Comparison of ENCODE assay signal across 27 cellular contexts in genomic region chr1:214005716-214006115, GRCh38. TPM values are rescaled to one million over a fixed set of nuclear protein-coding genes. Genes with fewer than 3 reads are reported as not detected.
"Had no signal": no experiment of that assay in that cellular context is flagged by ENCODE, and none has a peak within 500 bp of the region (broad histone marks: within the 10 kb centered on the region; RNA-seq: fewer than 3 reads in every experiment).

No MANE protein-coding gene starts in this region.

- H3K4me3 ChIP-seq: coronary artery, gastroesophageal sphincter, heart left ventricle, left lung, mucosa of descending colon, smooth muscle cell, suprapubic skin, tibial nerve had no signal

- H3K9me3 ChIP-seq: gastroesophageal sphincter, heart left ventricle, left lung, mucosa of descending colon, suprapubic skin, tibial nerve had no signal

- H3K4me3 Mint-ChIP-seq: activated B cell treated with CpG ODN at 0.5 μM for 24 hours; activated CD8-positive, alpha-beta memory T cell treated with anti-CD3 and anti-CD28 coated beads, Interleukin-2, amount 10 ng/mL, durations not matched to agents 7 days and 5 days; activated CD8-positive, alpha-beta T cell treated with anti-CD3 and anti-CD28 coated beads, Interleukin-2, amount 10 ng/mL, durations not matched to agents 7 days and 5 days; effector memory CD8-positive, alpha-beta T cell; immature natural killer cell; natural killer cell treated with Interleukin-12 subunit alpha and Interleukin-12 subunit beta and Interleukin-15 and Interleukin-18, amount 100 ng/mL, for 72 hours; stimulated activated memory B cell treated with anti-CD40 and anti-IgM and Interleukin-4, amounts not matched to agents 10 μg/mL and 1 μg/mL and 100 μg/mL, for 72 hours; stimulated activated naive CD8-positive, alpha-beta T cell treated with anti-CD3 and anti-CD28 coated beads, Interleukin-15, amount 100 ng/mL, for 72 hours; T-cell; T-helper 2 cell treated with Interferon-gamma antibody and Interleukin-4, amounts not matched to agents 5 μg/mL and 100 μg/mL, for 36 hours had no signal

- H3K4me1 ChIP-seq: gastroesophageal sphincter, left lung, suprapubic skin had no signal

- H3K4me2 ChIP-seq: smooth muscle cell had no signal

- H3K27me3 ChIP-seq: heart left ventricle, left lung, suprapubic skin, tibial nerve had no signal

- H3K27ac Mint-ChIP-seq: activated B cell treated with CpG ODN at 0.5 μM for 24 hours; activated CD8-positive, alpha-beta memory T cell treated with anti-CD3 and anti-CD28 coated beads, Interleukin-2, amount 10 ng/mL, durations not matched to agents 7 days and 5 days; activated CD8-positive, alpha-beta T cell treated with anti-CD3 and anti-CD28 coated beads, Interleukin-2, amount 10 ng/mL, durations not matched to agents 7 days and 5 days; activated naive CD4-positive, alpha-beta T cell treated with anti-CD3 and anti-CD28 coated beads, Interleukin-2, amount 50 U/mL, for 72 hours; effector memory CD8-positive, alpha-beta T cell; immature natural killer cell; natural killer cell treated with Interleukin-12 subunit alpha and Interleukin-12 subunit beta and Interleukin-15 and Interleukin-18, amount 100 ng/mL, for 72 hours; stimulated activated memory B cell treated with anti-CD40 and anti-IgM and Interleukin-4, amounts not matched to agents 10 μg/mL and 1 μg/mL and 100 μg/mL, for 72 hours; stimulated activated naive CD8-positive, alpha-beta T cell treated with anti-CD3 and anti-CD28 coated beads, Interleukin-15, amount 100 ng/mL, for 72 hours; T-cell; T-helper 2 cell treated with Interferon-gamma antibody and Interleukin-4, amounts not matched to agents 5 μg/mL and 100 μg/mL, for 36 hours had no signal

- H3K36me3 ChIP-seq: gastroesophageal sphincter, left lung, suprapubic skin, tibial nerve had no signal

- H3K36me3 Mint-ChIP-seq: activated CD8-positive, alpha-beta memory T cell treated with anti-CD3 and anti-CD28 coated beads, Interleukin-2, amount 10 ng/mL, durations not matched to agents 7 days and 5 days; immature natural killer cell; natural killer cell treated with Interleukin-12 subunit alpha and Interleukin-12 subunit beta and Interleukin-15 and Interleukin-18, amount 100 ng/mL, for 72 hours; stimulated activated memory B cell treated with anti-CD40 and anti-IgM and Interleukin-4, amounts not matched to agents 10 μg/mL and 1 μg/mL and 100 μg/mL, for 72 hours; T-cell had no signal

- H3K4me1 Mint-ChIP-seq: activated B cell treated with CpG ODN at 0.5 μM for 24 hours; activated CD8-positive, alpha-beta memory T cell treated with anti-CD3 and anti-CD28 coated beads, Interleukin-2, amount 10 ng/mL, durations not matched to agents 7 days and 5 days; immature natural killer cell; stimulated activated memory B cell treated with anti-CD40 and anti-IgM and Interleukin-4, amounts not matched to agents 10 μg/mL and 1 μg/mL and 100 μg/mL, for 72 hours; stimulated activated naive CD8-positive, alpha-beta T cell treated with anti-CD3 and anti-CD28 coated beads, Interleukin-15, amount 100 ng/mL, for 72 hours; T-cell had no signal

- H3K27ac ChIP-seq: coronary artery, gastroesophageal sphincter, left lung, suprapubic skin, tibial nerve had no signal

- ATAC-seq: activated CD8-positive, alpha-beta memory T cell treated with anti-CD3 and anti-CD28 coated beads, Interleukin-2, amount 10 ng/mL, durations not matched to agents 7 days and 5 days; activated CD8-positive, alpha-beta T cell treated with anti-CD3 and anti-CD28 coated beads, Interleukin-2, amount 10 ng/mL, durations not matched to agents 7 days and 5 days; activated naive CD4-positive, alpha-beta T cell treated with anti-CD3 and anti-CD28 coated beads, Interleukin-2, amount 50 U/mL, for 72 hours; effector memory CD8-positive, alpha-beta T cell; gastroesophageal sphincter; heart left ventricle; left lung; mucosa of descending colon; natural killer cell treated with Interleukin-12 subunit alpha and Interleukin-12 subunit beta and Interleukin-15 and Interleukin-18, amount 100 ng/mL, for 72 hours; stimulated activated memory B cell treated with anti-CD40 and anti-IgM and Interleukin-4, amounts not matched to agents 10 μg/mL and 1 μg/mL and 100 μg/mL, for 72 hours; stimulated activated naive CD8-positive, alpha-beta T cell treated with anti-CD3 and anti-CD28 coated beads, Interleukin-15, amount 100 ng/mL, for 72 hours; T-cell had no signal

- DNase-seq: activated B cell treated with CpG ODN at 0.5 μM for 24 hours; activated CD8-positive, alpha-beta memory T cell treated with anti-CD3 and anti-CD28 coated beads, Interleukin-2, amount 10 ng/mL, durations not matched to agents 7 days and 5 days; activated CD8-positive, alpha-beta T cell treated with anti-CD3 and anti-CD28 coated beads, Interleukin-2, amount 10 ng/mL, durations not matched to agents 7 days and 5 days; activated naive CD4-positive, alpha-beta T cell; activated T-cell treated with anti-CD3 and anti-CD28 coated beads, Interleukin-2, amount 50 U/mL, for 48 hours; anterior cingulate cortex; cerebellar nuclear complex; effector memory CD8-positive, alpha-beta T cell; erythroblast; heart left ventricle; immature natural killer cell; left lung; mucosa of descending colon; stimulated activated CD4-positive, alpha-beta T cell treated with anti-CD3 and anti-CD28 coated beads, Interleukin-1b, Interleukin-23, amount 100 ng/mL, for 48 hours; stimulated activated CD4-positive, alpha-beta T cell treated with anti-CD3 and anti-CD28 coated beads, Interleukin-4, amount 100 ng/mL, for 4 hours; stimulated activated CD8-positive, alpha-beta memory T cell treated with anti-CD3 and anti-CD28 coated beads, Interleukin-4, amount 100 ng/mL, for 48 hours; stimulated activated naive CD8-positive, alpha-beta T cell treated with anti-CD3 and anti-CD28 coated beads, Interleukin-15, amount 100 ng/mL, for 72 hours; T-cell had no signal

- H3K27me3 Mint-ChIP-seq: activated CD8-positive, alpha-beta memory T cell treated with anti-CD3 and anti-CD28 coated beads, Interleukin-2, amount 10 ng/mL, durations not matched to agents 7 days and 5 days; effector memory CD8-positive, alpha-beta T cell; stimulated activated memory B cell treated with anti-CD40 and anti-IgM and Interleukin-4, amounts not matched to agents 10 μg/mL and 1 μg/mL and 100 μg/mL, for 72 hours had no signal

- H3K9me3 Mint-ChIP-seq: activated B cell treated with CpG ODN at 0.5 μM for 24 hours; activated naive CD4-positive, alpha-beta T cell treated with anti-CD3 and anti-CD28 coated beads, Interleukin-2, amount 50 U/mL, for 72 hours; natural killer cell treated with Interleukin-12 subunit alpha and Interleukin-12 subunit beta and Interleukin-15 and Interleukin-18, amount 100 ng/mL, for 72 hours; stimulated activated memory B cell treated with anti-CD40 and anti-IgM and Interleukin-4, amounts not matched to agents 10 μg/mL and 1 μg/mL and 100 μg/mL, for 72 hours; stimulated activated naive CD8-positive, alpha-beta T cell treated with anti-CD3 and anti-CD28 coated beads, Interleukin-15, amount 100 ng/mL, for 72 hours; T-cell; T-helper 2 cell treated with Interferon-gamma antibody and Interleukin-4, amounts not matched to agents 5 μg/mL and 100 μg/mL, for 36 hours had no signal

RNA-seq across cellular contexts. Expression of gene PROX1, which starts 17.9 kb away (rescaled TPM):
- total RNA-seq: activated CD8-positive, alpha-beta memory T cell treated with anti-CD3 and anti-CD28 coated beads, Interleukin-2, amount 10 ng/mL, durations not matched to agents 7 days and 5 days; activated CD8-positive, alpha-beta T cell treated with anti-CD3 and anti-CD28 coated beads, Interleukin-2, amount 10 ng/mL, durations not matched to agents 7 days and 5 days; natural killer cell treated with Interleukin-12 subunit alpha and Interleukin-12 subunit beta and Interleukin-15 and Interleukin-18, amount 100 ng/mL, for 72 hours had no signal
- polyA plus RNA-seq: immature natural killer cell had no signal
